Comparison of ENCODE assay signal across 29 cellular contexts in genomic region chr13:112869202-112870061, GRCh38.
DNase-seq lines count a peak whose midpoint lies in the region; ATAC-seq, FAIRE-seq and TF ChIP-seq lines count a peak whose summit lies in the region.
"Had no signal": no experiment of that assay in that cellular context is flagged by ENCODE, and none has a peak within 500 bp of the region (broad histone marks: within the 10 kb centered on the region; RNA-seq: fewer than 3 reads in every experiment).

No MANE protein-coding gene starts in this region.

- H4K20me1 ChIP-seq in K562 (replicated peaks; ENCODE audit: control insufficient read depth, insufficient read depth, low read length) = no peaks in the 10 kb centered on the region

- H2BK120ac ChIP-seq in neuronal stem cell (ENCODE audit: low read depth, low read length) = no peak overlapping the region

- CTCF ChIA-PET in K562 (lab: Yijun Ruan, JAX; ENCODE audit: low intra/inter-chr PET ratio) = no interaction called here

- no peak overlapping the region for H4K8ac ChIP-seq in neuronal stem cell (ENCODE audit: low read depth, low read length)

- H3K4me2 ChIP-seq in K562 (ENCODE audit: insufficient read depth, low read length) = no peak overlapping the region
- H3K4me2 ChIP-seq in neuronal stem cell (ENCODE audit: insufficient read depth, low read length, poor library complexity, severe bottlenecking) = no peak overlapping the region

- H3K4me3 ChIP-seq in K562 (no peak overlapping the region), neuronal stem cell (ENCODE audit: low read length in 2 of 2) (no peak overlapping the region)
- H3K4me3 ChIP-seq: esophagus squamous epithelium, mucosa of descending colon, pancreas, stomach had no signal

- intact Hi-C loops in natural killer cell (cut with micrococcal nuclease) (no loop called here), K562 (cut with micrococcal nuclease) (loop anchor here (5.0 kb wide), 2 partner anchors 252 to 422 kb away; no protein-coding TSS in a partner anchor)

- H3K27me3 ChIP-seq in K562 (ENCODE audit: control insufficient read depth in 2 of 2, insufficient read depth in 2 of 2, low read length in 2 of 2) = no peaks in the 10 kb centered on the region
- no peaks in the 10 kb centered on the region for H3K27me3 ChIP-seq in neuronal stem cell (ENCODE audit: control insufficient read depth in 3 of 3, insufficient read depth in 3 of 3, low read depth in 1 of 3, low read length in 3 of 3)
- H3K27me3 ChIP-seq: esophagus squamous epithelium, pancreas, stomach had no signal

- no peak for ATAC-seq in natural killer cell treated with Interleukin-12 subunit alpha and Interleukin-12 subunit beta and Interleukin-15 and Interleukin-18, amount 100 ng/mL, for 72 hours
- ATAC-seq in natural killer cell (no peak), K562 (no peak)
- ATAC-seq: activated T-cell treated with anti-CD3 and anti-CD28 coated beads, Interleukin-2, amount 50 U/mL, for 72 hours; mucosa of descending colon; pancreas; T-cell; WTC11 had no signal

- H3K4ac ChIP-seq in neuronal stem cell (ENCODE audit: low read length) = no peak overlapping the region

- no peak overlapping the region for H3K4me3 Mint-ChIP-seq in natural killer cell treated with Interleukin-12 subunit alpha and Interleukin-12 subunit beta and Interleukin-15 and Interleukin-18, amount 100 ng/mL, for 72 hours
- no peak overlapping the region for H3K4me3 Mint-ChIP-seq in natural killer cell
- H3K4me3 Mint-ChIP-seq: activated CD4-positive, alpha-beta T cell treated with anti-CD3 and anti-CD28 coated beads, Interleukin-2, amount 10 ng/mL, durations not matched to agents 7 days and 5 days; activated naive CD4-positive, alpha-beta T cell treated with anti-CD3 and anti-CD28 coated beads for 36 hours; activated T-cell treated with anti-CD3 and anti-CD28 coated beads, Interleukin-2, amount 50 U/mL, for 72 hours; central memory CD8-positive, alpha-beta T cell; H9; nephron progenitor cell; T-cell; WTC11 had no signal

- in situ Hi-C loops in K562 (cut with MboI) = loop anchor here (10.0 kb wide), 1 partner anchor 225 kb away; no protein-coding TSS in a partner anchor

- no peak for TF ChIP-seq EP300 in K562 (IDR thresholded peaks at IDR 0.05; ENCODE audit: low read length)

- 74% methylated on average over 9 of the region's 15 CpGs for WGBS in K562 (ENCODE audit: insufficient coverage, low coverage, missing lambda C conversion rate)
- no CpG with 5 or more reads among the region's 15 CpGs for WGBS in neuronal stem cell (ENCODE audit: extremely low coverage in 2 of 2, insufficient read length in 2 of 2, insufficient replicate concordance in 1 of 2), 2 donors

- peaks cover 0 to 17% of the 10 kb centered on the region in 2 experiments; a peak in 2 of 5 replicates for H3K4me1 ChIP-seq in K562 (replicated peaks in 1 of 2; ENCODE audit: control insufficient read depth in 2 of 2, insufficient read depth in 2 of 2, low read length in 2 of 2)
- peaks cover 5 to 8% of the 10 kb centered on the region in 2 donors for H3K4me1 ChIP-seq in neuronal stem cell (ENCODE audit: control insufficient read depth in 2 of 2, insufficient read depth in 1 of 2, low read depth in 1 of 2, low read length in 2 of 2)
- H3K4me1 ChIP-seq: pancreas had no signal

- H3K4me1 Mint-ChIP-seq in natural killer cell treated with Interleukin-12 subunit alpha and Interleukin-12 subunit beta and Interleukin-15 and Interleukin-18, amount 100 ng/mL, for 72 hours (ENCODE audit: low read depth in 2 of 2) = peaks cover 15 to 16% of the 10 kb centered on the region in 2 donors
- peaks cover 14 to 20% of the 10 kb centered on the region in 2 donors for H3K4me1 Mint-ChIP-seq in natural killer cell

- H3K79me2 ChIP-seq in K562 (ENCODE audit: control insufficient read depth, insufficient read depth, low read length) = no peaks in the 10 kb centered on the region

- H3K9ac ChIP-seq in K562 (ENCODE audit: insufficient read depth in 1 of 2, low read depth in 2 of 2, low read length in 2 of 2) (no peak overlapping the region), neuronal stem cell (ENCODE audit: low read depth, low read length, poor library complexity) (peak overlapping the region; percentile 33)

- H2AFZ ChIP-seq in K562 (ENCODE audit: low read depth, low read length) = no peak overlapping the region
- no peak overlapping the region for H2AFZ ChIP-seq in neuronal stem cell (ENCODE audit: low read length)

- peak overlapping the region; percentile 47 for H3K14ac ChIP-seq in neuronal stem cell (ENCODE audit: low read length)

- POLR2A ChIA-PET in K562 (lab: Yijun Ruan, JAX) = interaction anchor here (0.6 kb wide), 2 partner anchors 17 to 241 kb away, joined by 3 read pairs; no protein-coding TSS in a partner anchor

- H3K27me3 Mint-ChIP-seq in natural killer cell treated with Interleukin-12 subunit alpha and Interleukin-12 subunit beta and Interleukin-15 and Interleukin-18, amount 100 ng/mL, for 72 hours = no peaks in the 10 kb centered on the region
- H3K27me3 Mint-ChIP-seq in natural killer cell (ENCODE audit: low read depth in 2 of 2) = no peaks in the 10 kb centered on the region
- H3K27me3 Mint-ChIP-seq: activated CD4-positive, alpha-beta T cell treated with anti-CD3 and anti-CD28 coated beads, Interleukin-2, amount 10 ng/mL, durations not matched to agents 7 days and 5 days; central memory CD8-positive, alpha-beta T cell; T-cell had no signal

- H3K36me3 ChIP-seq in K562 (ENCODE audit: control insufficient read depth, insufficient read depth, low read length) (peaks cover 5% of the 10 kb centered on the region; the same call in 2 of the 3 replicates), neuronal stem cell (replicated peaks in 1 of 2; ENCODE audit: control insufficient read depth in 2 of 2, insufficient read depth in 2 of 2, low read length in 2 of 2) (peaks cover 2 to 18% of the 10 kb centered on the region in 2 donors)

- no peak for FAIRE-seq in K562 (lab: Jason Lieb, UNC)
- FAIRE-seq: endometrium, frontal cortex, G401.6, pancreas had no signal

- H3K27ac Mint-ChIP-seq in natural killer cell treated with Interleukin-12 subunit alpha and Interleukin-12 subunit beta and Interleukin-15 and Interleukin-18, amount 100 ng/mL, for 72 hours = no peak overlapping the region
- no peak overlapping the region for H3K27ac Mint-ChIP-seq in natural killer cell
- H3K27ac Mint-ChIP-seq: activated CD4-positive, alpha-beta T cell treated with anti-CD3 and anti-CD28 coated beads, Interleukin-2, amount 10 ng/mL, durations not matched to agents 7 days and 5 days; activated naive CD4-positive, alpha-beta T cell treated with anti-CD3 and anti-CD28 coated beads for 36 hours; activated T-cell treated with anti-CD3 and anti-CD28 coated beads, Interleukin-2, amount 50 U/mL, for 72 hours; nephron progenitor cell; T-cell; WTC11 had no signal

- H2AK5ac ChIP-seq in neuronal stem cell (ENCODE audit: low read depth, low read length) = no peak overlapping the region

- no TSS peak for BruUV-seq in K562 (replicated peaks; lab: Mats Ljungman, UMichigan)

- no peaks in the 10 kb centered on the region for H3K9me3 Mint-ChIP-seq in natural killer cell treated with Interleukin-12 subunit alpha and Interleukin-12 subunit beta and Interleukin-15 and Interleukin-18, amount 100 ng/mL, for 72 hours
- H3K9me3 Mint-ChIP-seq in natural killer cell = peaks cover 8 to 10% of the 10 kb centered on the region in 2 donors
- H3K9me3 Mint-ChIP-seq: activated naive CD4-positive, alpha-beta T cell treated with anti-CD3 and anti-CD28 coated beads for 36 hours; nephron progenitor cell had no signal

- no peak overlapping the region for H3K18ac ChIP-seq in neuronal stem cell (ENCODE audit: low read length)

- peak overlapping the region; percentile 45 for H3K23ac ChIP-seq in neuronal stem cell (ENCODE audit: low read depth, low read length, poor library complexity)

- no peaks in the 10 kb centered on the region for H3K79me1 ChIP-seq in neuronal stem cell (ENCODE audit: low read depth, low read length)

- TF ChIP-seq CTCF in natural killer cell (IDR thresholded peaks at IDR 0.05) = no peak
- TF ChIP-seq CTCF in K562 (IDR thresholded peaks at IDR 0.05 in 2 of 3, conservative IDR thresholded peaks at IDR 0.05 in 1 of 3; ENCODE audit: insufficient read depth in 2 of 3, low read depth in 1 of 3, low read length in 3 of 3) = no peak

- H3K36me3 Mint-ChIP-seq in natural killer cell treated with Interleukin-12 subunit alpha and Interleukin-12 subunit beta and Interleukin-15 and Interleukin-18, amount 100 ng/mL, for 72 hours = peaks cover 5% of the 10 kb centered on the region
- H3K36me3 Mint-ChIP-seq in natural killer cell = peaks cover 7% of the 10 kb centered on the region

- TF ChIP-seq POLR2A in K562 (conservative IDR thresholded peaks at IDR 0.05) = no peak
- TF ChIP-seq POLR2A in erythroblast (IDR thresholded peaks at IDR 0.05; ENCODE audit: low read length) = no peak

- H3K27ac ChIP-seq in K562 (ENCODE audit: extremely low read depth, low read depth, low read length) = no peak overlapping the region
- H3K27ac ChIP-seq in neuronal stem cell (replicated peaks; ENCODE audit: low read length) = no peak overlapping the region
- H3K27ac ChIP-seq: esophagus squamous epithelium, pancreas, stomach had no signal

- H2BK15ac ChIP-seq in neuronal stem cell (ENCODE audit: low read length) = no peak overlapping the region

- no peaks in the 10 kb centered on the region for H3K9me1 ChIP-seq in K562 (ENCODE audit: control insufficient read depth, insufficient read depth, low read length)

- H4K91ac ChIP-seq in neuronal stem cell (ENCODE audit: low read depth, low read length, poor library complexity) = no peak overlapping the region

- H2BK5ac ChIP-seq in neuronal stem cell (ENCODE audit: low read length) = no peak overlapping the region

- no peak overlapping the region for H2BK12ac ChIP-seq in neuronal stem cell (ENCODE audit: low read length)

- DNase-seq in natural killer cell treated with Interleukin-12 subunit alpha and Interleukin-12 subunit beta and Interleukin-15 and Interleukin-18, amount 100 ng/mL, for 72 hours (ENCODE audit: low spot score) = peak; percentile 12
- DNase-seq in natural killer cell = no peak
- DNase-seq in K562 (ENCODE audit: extremely low read depth in 1 of 4, low spot score in 3 of 4) = no peak
- no peak for DNase-seq in neuronal stem cell (ENCODE audit: low spot score)
- no peak for DNase-seq in NCI-H1436 treated with DMSO at 0.1 percent for 48 hours (lab: John Stamatoyannopoulos, UW)
- DNase-seq in NCI-H146 (lab: John Stamatoyannopoulos, UW) = no peak
- DNase-seq in erythroblast (lab: John Stamatoyannopoulos, UW) = no peak
- DNase-seq: activated CD4-positive, alpha-beta T cell treated with anti-CD3 and anti-CD28 coated beads, Interleukin-2, amount 10 ng/mL, durations not matched to agents 7 days and 5 days; activated naive CD4-positive, alpha-beta T cell treated with anti-CD3 and anti-CD28 coated beads for 36 hours; activated T-cell treated with anti-CD3 and anti-CD28 coated beads, Interleukin-2, amount 50 U/mL, for 72 hours; C1 segment of cervical spinal cord; DMS79; esophagus squamous epithelium; H9; NCI-H187; NCI-H2171; nephron progenitor cell; pancreas; retina; RPMI8226; stimulated activated CD4-positive, alpha-beta T cell treated with anti-CD3 and anti-CD28 coated beads, Interleukin-2, amount 100 ng/mL, for 48 hours; stomach had no signal

- no peak for TF ChIP-seq RAD21 in K562 (CRISPR knock-in tag; conservative IDR thresholded peaks at IDR 0.05 in 1 of 2, IDR thresholded peaks at IDR 0.05 in 1 of 2)

- H3K9me3 ChIP-seq in K562 (replicated peaks; ENCODE audit: control insufficient read depth, insufficient read depth, low read depth, low read length) (no peaks in the 10 kb centered on the region), neuronal stem cell (replicated peaks in 1 of 2; ENCODE audit: control insufficient read depth in 2 of 2, insufficient read depth in 1 of 2, low read depth in 1 of 2, low read length in 2 of 2) (no peaks in the 10 kb centered on the region)
- H3K9me3 ChIP-seq: mucosa of descending colon, pancreas, stomach had no signal
